8 cellular contexts compared by ENCODE assay signal in the genomic region with DNA sequence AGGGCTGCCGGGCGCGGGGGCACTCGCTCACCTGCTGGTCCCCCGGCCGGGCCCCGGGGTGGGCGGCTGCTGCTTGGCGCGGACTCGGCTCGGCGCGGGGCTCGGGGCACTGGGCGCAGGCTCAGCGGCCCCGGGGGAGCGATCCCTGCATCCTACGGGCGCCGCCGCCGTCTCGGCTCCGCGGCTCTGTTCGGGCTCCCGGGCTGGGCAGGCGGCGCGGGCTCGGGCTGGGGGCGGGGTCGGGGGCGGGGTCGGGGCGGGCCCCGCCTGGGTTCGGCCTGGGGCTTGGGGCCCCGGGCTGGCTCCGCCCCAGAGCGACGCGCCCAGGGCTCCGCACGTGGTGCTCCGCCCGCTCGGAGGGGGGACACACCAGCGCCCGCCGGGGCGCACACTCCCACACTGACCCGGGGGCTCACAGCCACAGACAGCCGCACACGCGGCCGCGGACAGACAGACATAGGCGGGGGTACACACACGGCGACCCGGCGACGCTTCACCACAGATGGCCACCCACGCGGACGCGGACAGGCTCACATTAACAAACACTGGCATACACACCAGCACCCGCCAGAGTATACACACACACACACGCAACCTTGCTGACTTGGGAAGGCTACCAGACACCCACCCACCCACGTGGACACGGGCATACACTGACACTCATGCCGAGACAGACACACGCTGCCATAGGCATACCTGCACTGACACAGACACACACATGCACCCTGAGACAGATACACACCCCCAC. TPM values are rescaled to one million over a fixed set of nuclear protein-coding genes. Genes with fewer than 3 reads are reported as not detected.
DNase-seq lines count a peak whose midpoint lies in the region; ATAC-seq and TF ChIP-seq lines count a peak whose summit lies in the region.

A gene (minus strand): TSS at position 188 of the 748 bp plus-strand sequence. CDS start 16,380 bp downstream, outside the sequence.

- H3K36me3 ChIP-seq in SK-N-SH (replicated peaks in 1 of 2; ENCODE audit: control insufficient read depth in 1 of 2, insufficient read depth in 2 of 2, low read length in 1 of 2) (no peaks in the 10 kb centered on the region), iPS-15b (ENCODE audit: control insufficient read depth, insufficient read depth, low read length) (peaks cover 3% of the 10 kb centered on the region)

- H3K27me3 ChIP-seq in SK-N-SH (ENCODE audit: insufficient read depth) (peaks cover 12% of the 10 kb centered on the region; the same call in 1 of the 2 replicates), iPS-15b (ENCODE audit: control insufficient read depth, insufficient read depth, low read length) (peaks cover 62% of the 10 kb centered on the region)

- no peak within 1 kb of the TSS for H3K27ac Mint-ChIP-seq in activated naive CD8-positive, alpha-beta T cell treated with anti-CD3 and anti-CD28 coated beads, Interleukin-2, amount 50 U/mL, for 24 hours

- ATAC-seq in HG02763 (IDR thresholded peaks at IDR 0.05; ENCODE audit: unreplicated experiment), result peak; percentile 60
- ATAC-seq in activated naive CD8-positive, alpha-beta T cell treated with anti-CD3 and anti-CD28 coated beads, Interleukin-2, amount 50 U/mL, for 24 hours, result peak; percentile 79

- H3K79me2 ChIP-seq in SK-N-SH (ENCODE audit: insufficient read depth), result no peaks in the 10 kb centered on the region

- no peak for TF ChIP-seq EP300 in SK-N-SH (IDR thresholded peaks at IDR 0.05; ENCODE audit: borderline replicate concordance in 1 of 2, low read depth in 1 of 2, low read length in 1 of 2)

- H3K4me3 Mint-ChIP-seq in activated naive CD8-positive, alpha-beta T cell treated with anti-CD3 and anti-CD28 coated beads, Interleukin-2, amount 50 U/mL, for 24 hours, result peak within 1 kb of the TSS; percentile 72

- H3K27ac ChIP-seq in SK-N-SH (ENCODE audit: low read depth in 2 of 2, low read length in 1 of 2) (no peak within 1 kb of the TSS), skin epidermis (no peak within 1 kb of the TSS)

- H3K4me1 Mint-ChIP-seq in activated naive CD8-positive, alpha-beta T cell treated with anti-CD3 and anti-CD28 coated beads, Interleukin-2, amount 50 U/mL, for 24 hours, result peaks cover 6% of the 10 kb centered on the region

- H3K36me3 Mint-ChIP-seq in activated naive CD8-positive, alpha-beta T cell treated with anti-CD3 and anti-CD28 coated beads, Interleukin-2, amount 50 U/mL, for 24 hours (ENCODE audit: low read depth), result no peaks in the 10 kb centered on the region

- DNase-seq in EL (peak; percentile 39), SK-N-SH (peak; percentile 94), pons (ENCODE audit: low spot score) (no peak), AML-193 (lab: John Stamatoyannopoulos, UW) (no peak)
- peak; percentile 54 for DNase-seq in activated naive CD8-positive, alpha-beta T cell treated with anti-CD3 and anti-CD28 coated beads, Interleukin-2, amount 50 U/mL, for 24 hours

- peaks cover 0 to 15% of the 10 kb centered on the region in 2 experiments; a peak in 1 of 4 replicates for H3K4me1 ChIP-seq in SK-N-SH (ENCODE audit: control insufficient read depth in 1 of 2, insufficient read depth in 2 of 2, low read depth in 1 of 2, low read length in 1 of 2)
- peaks cover 3% of the 10 kb centered on the region for H3K4me1 ChIP-seq in iPS-15b (ENCODE audit: control insufficient read depth, insufficient read depth, low read length)

- CTCF ChIA-PET in SK-N-SH (lab: Yijun Ruan, JAX), result interaction anchor here (1.5 to 3.9 kb wide), 3 partner anchors 67 to 129 kb away, joined by 4 to 38 read pairs (median 27); no protein-coding TSS in a partner anchor

- peak within 1 kb of the TSS; percentile 67 for H3K4me2 ChIP-seq in SK-N-SH

- H3K27me3 Mint-ChIP-seq in activated naive CD8-positive, alpha-beta T cell treated with anti-CD3 and anti-CD28 coated beads, Interleukin-2, amount 50 U/mL, for 24 hours, result peaks cover 16% of the 10 kb centered on the region

- H4K20me1 ChIP-seq in SK-N-SH (ENCODE audit: insufficient read depth), result no peaks in the 10 kb centered on the region

- H3K9me3 ChIP-seq in SK-N-SH, result no peaks in the 10 kb centered on the region
- no peaks in the 10 kb centered on the region for H3K9me3 ChIP-seq in iPS-15b (ENCODE audit: control insufficient read depth, insufficient read depth, low read length)

- POLR2A ChIA-PET in SK-N-SH (lab: Yijun Ruan, JAX), result no interaction called here

- H3K9me3 Mint-ChIP-seq in activated naive CD8-positive, alpha-beta T cell treated with anti-CD3 and anti-CD28 coated beads, Interleukin-2, amount 50 U/mL, for 24 hours, result no peaks in the 10 kb centered on the region

- no peak for TF ChIP-seq CTCF in SK-N-SH (IDR thresholded peaks at IDR 0.05)

- no peaks in the 10 kb centered on the region for H3F3A ChIP-seq in SK-N-SH (replicated peaks; ENCODE audit: insufficient read depth)

- 42% methylated on average over 5 of the region's 76 CpGs for WGBS in SK-N-SH (ENCODE audit: low lambda C conversion rate)

- TF ChIP-seq RAD21 in SK-N-SH (IDR thresholded peaks at IDR 0.05; ENCODE audit: low read length), result no peak

- no peaks in the 10 kb centered on the region for H3K9me2 ChIP-seq in SK-N-SH

- peak within 1 kb of the TSS; percentile 81; the same call in 1 of the 2 replicates for H2AFZ ChIP-seq in SK-N-SH (ENCODE audit: low read depth)

- H3K4me3 ChIP-seq in SK-N-SH (ENCODE audit: low read depth in 2 of 2, low read length in 1 of 2) (peak within 1 kb of the TSS; percentile 52 to 62), iPS-15b (ENCODE audit: low read depth, low read length) (peak within 1 kb of the TSS; percentile 65), skin epidermis (peak within 1 kb of the TSS in 6 of 7 experiments; percentile 14 to 49 (median 35))

- 0 out of 2 replicates have a peak within 1 kb of the TSS, but pooled peaks have one; percentile 18 for H3K9ac ChIP-seq in SK-N-SH
- peak within 1 kb of the TSS; percentile 56 for H3K9ac ChIP-seq in iPS-15b (ENCODE audit: low read depth, low read length)

TF ChIP-seq in SK-N-SH, 30 proteins besides CTCF, POLR2A, EP300 and RAD21:
- peak; percentile 85 for TF ChIP-seq MXI1 (IDR thresholded peaks at IDR 0.05; ENCODE audit: low read depth, low read length)
- TF ChIP-seq, protein P1, sequence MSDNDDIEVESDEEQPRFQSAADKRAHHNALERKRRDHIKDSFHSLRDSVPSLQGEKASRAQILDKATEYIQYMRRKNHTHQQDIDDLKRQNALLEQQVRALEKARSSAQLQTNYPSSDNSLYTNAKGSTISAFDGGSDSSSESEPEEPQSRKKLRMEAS (IDR thresholded peaks at IDR 0.05; ENCODE audit: low read depth), result peak; percentile 33; the same call in 1 of the 2 replicates
- TF ChIP-seq EZH2phosphoT487 (IDR thresholded peaks at IDR 0.05; ENCODE audit: borderline replicate concordance, low read depth), result no peak

RNA-seq across cellular contexts. Expression of the gene that starts here (rescaled TPM):
- 0.18 and 0.21 TPM in 2 replicates for polyA plus RNA-seq in SK-N-SH (2012; rRNA removed)
- polyA plus RNA-seq in SK-N-SH (2012; cell fraction: cytosol; rRNA removed), result 0.13 and 0.17 TPM in 2 replicates
- polyA plus RNA-seq in SK-N-SH (2012; cell fraction: nucleus; rRNA removed), result 0.42 and 0.48 TPM in 2 replicates

Comparison
In these comparisons a context has a peak if more than half of its experiments do, and no peak if none do; other contexts are left out.
1. Peak in DNase-seq, H3K4me3 ChIP-seq, H3K9ac ChIP-seq and H3K4me2 ChIP-seq in SK-N-SH; RNA of the gene not detected or under 1 TPM.
2. DNase-seq: peak in EL (single experiment) and activated naive CD8-positive, alpha-beta T cell treated with anti-CD3 and anti-CD28 coated beads, Interleukin-2, amount 50 U/mL, for 24 hours (single experiment); none in pons (single experiment) and AML-193 (0 of 2).
3. Peak in every context shown above with its lines, with median percentiles within 50 percentile points of each other: H3K4me3 ChIP-seq.